In genomic region chr5:75526065-75526464, GRCh38 we compare ENCODE assay signal across 27 cellular contexts. TPM values are rescaled to one million over a fixed set of nuclear protein-coding genes. Genes with fewer than 3 reads are reported as not detected.
DNase-seq lines count a peak whose midpoint lies in the region; ATAC-seq and TF ChIP-seq lines count a peak whose summit lies in the region.
"Had no signal": no experiment of that assay in that cellular context is flagged by ENCODE, and none has a peak within 500 bp of the region (broad histone marks: within the 10 kb centered on the region; RNA-seq: fewer than 3 reads in every experiment).

No MANE protein-coding gene starts in this region.

- no peaks in the 10 kb centered on the region for H3K27me3 ChIP-seq in neutrophil
- H3K27me3 ChIP-seq: neural progenitor cell, right lobe of liver had no signal

- H3K4me1 Mint-ChIP-seq in activated T-helper 17 cell treated with anti-CD3 and anti-CD28 coated beads, Interleukin-2, amount 50 U/mL, for 72 hours = peaks cover 35% of the 10 kb centered on the region

- H3K36me3 Mint-ChIP-seq in activated T-helper 17 cell treated with anti-CD3 and anti-CD28 coated beads, Interleukin-2, amount 50 U/mL, for 72 hours (ENCODE audit: low read depth) = peaks cover 11% of the 10 kb centered on the region

- ATAC-seq in GM21529 (IDR thresholded peaks at IDR 0.05; ENCODE audit: unreplicated experiment) = peak; percentile 30
- no peak for ATAC-seq in activated T-helper 17 cell treated with anti-CD3 and anti-CD28 coated beads, Interleukin-2, amount 50 U/mL, for 72 hours (replicated peaks)
- ATAC-seq: lower lobe of right lung, right lobe of liver, T-cell had no signal

- no peaks in the 10 kb centered on the region for H3K36me3 ChIP-seq in neutrophil
- H3K36me3 ChIP-seq: lower lobe of right lung, neural progenitor cell, right lobe of liver had no signal

- no peaks in the 10 kb centered on the region for H3K9me3 ChIP-seq in neutrophil
- H3K9me3 ChIP-seq: right lobe of liver had no signal

- no peak overlapping the region for H3K27ac Mint-ChIP-seq in activated T-helper 17 cell treated with anti-CD3 and anti-CD28 coated beads, Interleukin-2, amount 50 U/mL, for 72 hours
- H3K27ac Mint-ChIP-seq: activated T-helper 1 cell treated with anti-CD3 and anti-CD28 coated beads, Interleukin-12 subunit alpha, Interleukin-12 subunit beta, Interleukin-2, Interleukin-4 antibody, amounts not matched to agents 30 ng/mL and 10 ng/mL and 1 ng/mL, durations not matched to agents 14 hours and 24 hours and 36 hours; neural progenitor cell had no signal

- H3K4me3 ChIP-seq in neutrophil (ENCODE audit: low read depth in 1 of 2, low read length in 1 of 2) = no peak overlapping the region
- H3K4me3 ChIP-seq: lower lobe of right lung, neural progenitor cell, right lobe of liver had no signal

- no peaks in the 10 kb centered on the region for H3K27me3 Mint-ChIP-seq in activated T-helper 17 cell treated with anti-CD3 and anti-CD28 coated beads, Interleukin-2, amount 50 U/mL, for 72 hours
- H3K27me3 Mint-ChIP-seq: central memory CD8-positive, alpha-beta T cell; T-cell had no signal

- peaks cover 6% of the 10 kb centered on the region for H3K9me3 Mint-ChIP-seq in activated T-helper 17 cell treated with anti-CD3 and anti-CD28 coated beads, Interleukin-2, amount 50 U/mL, for 72 hours

- H3K4me3 Mint-ChIP-seq in activated T-helper 17 cell treated with anti-CD3 and anti-CD28 coated beads, Interleukin-2, amount 50 U/mL, for 72 hours = peak overlapping the region; percentile 14
- H3K4me3 Mint-ChIP-seq: activated T-helper 1 cell treated with anti-CD3 and anti-CD28 coated beads, Interleukin-12 subunit alpha, Interleukin-12 subunit beta, Interleukin-2, Interleukin-4 antibody, amounts not matched to agents 30 ng/mL and 10 ng/mL and 1 ng/mL, durations not matched to agents 14 hours and 24 hours and 36 hours; central memory CD8-positive, alpha-beta T cell; neural progenitor cell; T-cell had no signal

- no peak for TF ChIP-seq CTCF in neutrophil (IDR thresholded peaks at IDR 0.05)

- peak overlapping the region; percentile 71 for H3K27ac ChIP-seq in neutrophil
- H3K27ac ChIP-seq: KMS-11, lower lobe of right lung, neural progenitor cell, right lobe of liver had no signal

- DNase-seq in SIG-M5 treated with dmso at 0.1 percent for 504 hours (lab: John Stamatoyannopoulos, UW; ENCODE audit: unreplicated experiment) (peak; percentile 21), SIG-M5 (lab: John Stamatoyannopoulos, UW) (no peak), activated gamma-delta T cell (lab: John Stamatoyannopoulos, UW) (no peak), D341Med (ENCODE audit: low spot score) (no peak), GM19240 (ENCODE audit: insufficient read length, low spot score) (no peak)
- DNase-seq: activated CD4-positive, alpha-beta T cell treated with anti-CD3 and anti-CD28 coated beads for 1 hour; AML-193; COR-L47; DMS79 treated with DMSO at 0.1 percent for 48 hours; kidney glomerular epithelial cell; lower lobe of right lung; NCI-H1092; NCI-H1930; NCI-H2227 treated with DMSO at 0.1 percent for 48 hours; NCI-H69; OCI-M1; right lobe of liver; stimulated activated CD4-positive, alpha-beta T cell treated with anti-CD3 and anti-CD28 coated beads, Interleukin-15, amount 100 ng/mL, for 24 hours; T-cell; trophoblast cell had no signal

- H3K4me1 ChIP-seq in neutrophil (ENCODE audit: control insufficient read depth in 1 of 2, insufficient read depth in 1 of 2, low read depth in 1 of 2, low read length in 1 of 2) = peaks cover 28 to 34% of the 10 kb centered on the region in 2 experiments

RNA-seq across cellular contexts. Expression of gene POLK, which starts 14.4 kb away (rescaled TPM):
- 10 to 100 TPM; 28.7 to 44.4 TPM for total RNA-seq in activated T-helper 17 cell treated with anti-CD3 and anti-CD28 coated beads, Interleukin-2, amount 50 U/mL, for 72 hours

RNA-seq across cellular contexts. Expression of gene CERT1, which starts 14.6 kb away (rescaled TPM):
- 10 to 100 TPM; 24.9 to 40.3 TPM for total RNA-seq in activated T-helper 17 cell treated with anti-CD3 and anti-CD28 coated beads, Interleukin-2, amount 50 U/mL, for 72 hours
